Comparison of ENCODE assay signal across 15 cellular contexts in genomic region chr10:113982296-113982695, GRCh38.
A peak's percentile ranks its signal among the peaks of the same experiment; 100 is the strongest.
DNase-seq lines count a peak whose midpoint lies in the region; ATAC-seq and TF ChIP-seq lines count a peak whose summit lies in the region.
"Had no signal": no experiment of that assay in that cellular context is flagged by ENCODE, and none has a peak within 500 bp of the region (broad histone marks: within the 10 kb centered on the region; RNA-seq: fewer than 3 reads in every experiment).

No MANE protein-coding gene starts in this region.

- H3K9me3 Mint-ChIP-seq in nephron progenitor cell, result no peaks in the 10 kb centered on the region

- no peaks in the 10 kb centered on the region for H4K20me1 ChIP-seq in KMS-11 (ENCODE audit: insufficient read depth)

- CTCF ChIA-PET in A673 (lab: Charles Lee), result no interaction called here

- TF ChIP-seq CTCF in A673 (conservative IDR thresholded peaks at IDR 0.05; ENCODE audit: low read depth, low read length) (no peak), KMS-11 (conservative IDR thresholded peaks at IDR 0.05; ENCODE audit: low read depth, low read length) (no peak), nephron progenitor cell (IDR thresholded peaks at IDR 0.05) (no peak)

- H3K9me3 ChIP-seq in A673 (ENCODE audit: low read depth, low read length, poor library complexity, severe bottlenecking), result no peaks in the 10 kb centered on the region
- H3K9me3 ChIP-seq: SJSA1 had no signal

- H3K27ac ChIP-seq in A673 (ENCODE audit: low read depth, low read length, poor library complexity, severe bottlenecking), result peak overlapping the region; percentile 96
- H3K27ac ChIP-seq in KMS-11, result peak overlapping the region; percentile 73
- H3K27ac ChIP-seq: SJSA1 had no signal

- peak overlapping the region; percentile 94 for H3K4me2 ChIP-seq in KMS-11
- H3K4me2 ChIP-seq: GM23338, smooth muscle cell had no signal

- H2AFZ ChIP-seq in KMS-11 (ENCODE audit: low read depth), result peak overlapping the region; percentile 58; the same call in 1 of the 2 replicates
- H2AFZ ChIP-seq: GM23338 had no signal

- H3K27ac Mint-ChIP-seq in nephron progenitor cell, result no peak overlapping the region
- H3K27ac Mint-ChIP-seq: GM23338 had no signal

- DNase-seq in A673 (ENCODE audit: low spot score) (no peak), iPS-NIHi7 (ENCODE audit: extremely low spot score) (no peak), NCI-H187 treated with DMSO at 0.1 percent for 48 hours (lab: John Stamatoyannopoulos, UW) (no peak), nephron progenitor cell (no peak)
- DNase-seq: activated CD4-positive, CD25-positive, alpha-beta regulatory T cell; foreskin fibroblast; NCI-H1092; NCI-H69 had no signal

- no peaks in the 10 kb centered on the region for H3K79me2 ChIP-seq in KMS-11 (ENCODE audit: insufficient read depth, low read depth)

- H3K27me3 ChIP-seq in A673 (replicated peaks; ENCODE audit: insufficient read depth, low read depth, low read length, poor library complexity) (no peaks in the 10 kb centered on the region), KMS-11 (ENCODE audit: insufficient read depth, low read depth) (peaks cover 4% of the 10 kb centered on the region; the same call in 1 of the 2 replicates)
- H3K27me3 ChIP-seq: SJSA1 had no signal

- no peaks in the 10 kb centered on the region for H3K36me3 Mint-ChIP-seq in nephron progenitor cell (ENCODE audit: low read depth)

- BruUV-seq in A673 (replicated peaks; lab: Mats Ljungman, UMichigan), result no TSS peak

- H3K4me3 Mint-ChIP-seq in nephron progenitor cell, result no peak overlapping the region
- H3K4me3 Mint-ChIP-seq: GM23338 had no signal

- H3K4me1 ChIP-seq in A673 (ENCODE audit: insufficient read depth, low read length, poor library complexity, severe bottlenecking), result peaks cover 51% of the 10 kb centered on the region
- peaks cover 61% of the 10 kb centered on the region for H3K4me1 ChIP-seq in KMS-11 (ENCODE audit: low read depth, poor library complexity, severe bottlenecking)
- H3K4me1 ChIP-seq: SJSA1 had no signal

- H3K9ac ChIP-seq in KMS-11, result peak overlapping the region; percentile 13; the same call in 1 of the 2 replicates

- ATAC-seq in GM19372 (IDR thresholded peaks at IDR 0.05; ENCODE audit: low read depth, unreplicated experiment), result peak; percentile 13
- peak; percentile 32 for ATAC-seq in HG02798 (IDR thresholded peaks at IDR 0.05; ENCODE audit: poor library complexity, unreplicated experiment)
- ATAC-seq in SK-N-SH treated with all-trans-retinoic acid at 6 μM for 48 hours, result no peak

- H3K27me3 Mint-ChIP-seq in nephron progenitor cell (ENCODE audit: low read depth, poor library complexity), result no peaks in the 10 kb centered on the region

- H3K36me3 ChIP-seq in A673 (ENCODE audit: insufficient read depth, low read length, poor library complexity, severe bottlenecking), result no peaks in the 10 kb centered on the region
- H3K36me3 ChIP-seq in KMS-11 (ENCODE audit: insufficient read depth), result no peaks in the 10 kb centered on the region
- H3K36me3 ChIP-seq: SJSA1 had no signal

- H3K4me1 Mint-ChIP-seq in nephron progenitor cell, result no peaks in the 10 kb centered on the region

- H3K4me3 ChIP-seq in A673 (ENCODE audit: low read depth, low read length, poor library complexity, severe bottlenecking) (no peak overlapping the region), KMS-11 (IDR thresholded peaks at IDR 0.05; ENCODE audit: insufficient read depth, low read depth, low read length) (no peak overlapping the region)
- H3K4me3 ChIP-seq: GM23338, SJSA1, smooth muscle cell had no signal

- intact Hi-C loops in A673 (cut with micrococcal nuclease; ENCODE audit: unreplicated experiment), result no loop called here

- POLR2A ChIA-PET in A673 (lab: Charles Lee; ENCODE audit: low non-redundant PET), result no interaction called here

TF ChIP-seq in SK-N-SH treated with all-trans-retinoic acid at 6 μM for 48 hours, 23 proteins besides CTCF, POLR2A, EP300 and RAD21:
- no peak for TF ChIP-seq TCF4 (CRISPR knock-in tag; IDR thresholded peaks at IDR 0.05; ENCODE audit: borderline replicate concordance)
- TF ChIP-seq ARNTL (CRISPR knock-in tag; IDR thresholded peaks at IDR 0.05; ENCODE audit: borderline replicate concordance, low read depth), result no peak
- no peak for TF ChIP-seq PATZ1 (CRISPR knock-in tag; IDR thresholded peaks at IDR 0.05; ENCODE audit: borderline replicate concordance)
- no peak for TF ChIP-seq POU6F1 (CRISPR knock-in tag; IDR thresholded peaks at IDR 0.05; ENCODE audit: borderline replicate concordance, low read depth)
- TF ChIP-seq ZNF565 (CRISPR knock-in tag; conservative IDR thresholded peaks at IDR 0.05; ENCODE audit: low read depth), result no peak
- no peak for TF ChIP-seq ZC3H10 (CRISPR knock-in tag; IDR thresholded peaks at IDR 0.05)
